1 cellular context compared by ENCODE assay signal in genomic region chr9:33318781-33319180, GRCh38.
TF ChIP-seq lines count a peak whose summit lies in the region.

No MANE protein-coding gene starts in this region.

TF ChIP-seq in SK-N-SH, 30 proteins besides CTCF, POLR2A, EP300 and RAD21 (continued from another document):
- no peak for TF ChIP-seq IRF3 (IDR thresholded peaks at IDR 0.05; ENCODE audit: low read depth, low read length)
- TF ChIP-seq MAX (IDR thresholded peaks at IDR 0.05; ENCODE audit: low read depth), result no peak
- TF ChIP-seq TAF1 (IDR thresholded peaks at IDR 0.05; ENCODE audit: borderline replicate concordance, low read depth, low read length), result no peak
